Comparison of ENCODE assay signal across 8 cellular contexts in genomic region chr11:48081151-48082010, GRCh38.
DNase-seq lines count a peak whose midpoint lies in the region; ATAC-seq and TF ChIP-seq lines count a peak whose summit lies in the region.

No MANE protein-coding gene starts in this region.

- H3K4me3 ChIP-seq in BLaER1 treated with 17β-estradiol and CSF1 and Interleukin-3, amounts not matched to agents 10 nM and 100 nM = peak overlapping the region in 5 of 10 experiments; percentile 8 to 35 (median 27); a peak in 6 of 20 replicates
- H3K4me3 ChIP-seq in Panc1 (ENCODE audit: low read depth in 2 of 2, low read length in 2 of 2) (no peak overlapping the region), mesodermal cell (ENCODE audit: extremely low read depth, insufficient read depth, low read length, poor library complexity, severe bottlenecking) (no peak overlapping the region), upper lobe of right lung (no peak overlapping the region), BE2C (ENCODE audit: low read depth, low read length) (no peak overlapping the region)

- 78 to 82% methylated on average over 17 to 19 of the region's 19 CpGs for WGBS in mesodermal cell (ENCODE audit: insufficient coverage in 2 of 2), 2 experiments

- no peaks in the 10 kb centered on the region for H3K27me3 ChIP-seq in BLaER1 treated with 17β-estradiol and CSF1 and Interleukin-3, amounts not matched to agents 10 nM and 100 nM
- H3K27me3 ChIP-seq in Panc1 (ENCODE audit: control insufficient read depth, insufficient read depth, low read length) = no peaks in the 10 kb centered on the region
- no peaks in the 10 kb centered on the region for H3K27me3 ChIP-seq in upper lobe of right lung
- no peaks in the 10 kb centered on the region for H3K27me3 ChIP-seq in BE2C

- peaks cover 0 to 100% (median 43%) of the 10 kb centered on the region in 11 experiments; a peak in 16 of 22 replicates for H4K20me1 ChIP-seq in BLaER1 treated with 17β-estradiol and CSF1 and Interleukin-3, amounts not matched to agents 10 nM and 100 nM

- no peak for DNase-seq in Panc1 (ENCODE audit: low read depth, low spot score)
- no peak for DNase-seq in upper lobe of right lung
- DNase-seq in BE2C = no peak
- DNase-seq in NCI-H146 (lab: John Stamatoyannopoulos, UW) = no peak

- BruUV-seq in Panc1 (replicated peaks; lab: Mats Ljungman, UMichigan) = no TSS peak

- H3K36me3 ChIP-seq in BLaER1 treated with 17β-estradiol and CSF1 and Interleukin-3, amounts not matched to agents 10 nM and 100 nM = peaks cover 0 to 76% (median 13%) of the 10 kb centered on the region in 11 experiments; a peak in 12 of 22 replicates
- no peaks in the 10 kb centered on the region for H3K36me3 ChIP-seq in Panc1 (ENCODE audit: control insufficient read depth, insufficient read depth, low read length)
- no peaks in the 10 kb centered on the region for H3K36me3 ChIP-seq in mesodermal cell (ENCODE audit: control insufficient read depth, insufficient read depth, low read length)
- no peaks in the 10 kb centered on the region for H3K36me3 ChIP-seq in upper lobe of right lung
- no peaks in the 10 kb centered on the region for H3K36me3 ChIP-seq in BE2C

- in situ Hi-C loops in Panc1 (cut with HindIII; ENCODE audit: low pct_unique_long_range_greater_than_20kb, low sequenced_read_pairs) = no loop called here

- H3K4me1 ChIP-seq in BLaER1 treated with 17β-estradiol and CSF1 and Interleukin-3, amounts not matched to agents 10 nM and 100 nM = peaks cover 19 to 91% (median 28%) of the 10 kb centered on the region in 10 experiments
- H3K4me1 ChIP-seq in Panc1 (ENCODE audit: control insufficient read depth, insufficient read depth, low read length) = peaks cover 10% of the 10 kb centered on the region
- H3K4me1 ChIP-seq in mesodermal cell (ENCODE audit: control insufficient read depth, insufficient read depth, low read length, poor library complexity, severe bottlenecking) = no peaks in the 10 kb centered on the region
- peaks cover 9% of the 10 kb centered on the region for H3K4me1 ChIP-seq in upper lobe of right lung
- H3K4me1 ChIP-seq in BE2C = no peaks in the 10 kb centered on the region

- H3K27ac ChIP-seq in BLaER1 treated with 17β-estradiol and CSF1 and Interleukin-3, amounts not matched to agents 10 nM and 100 nM = peak overlapping the region in 10 of 11 experiments; percentile 24 to 75 (median 52); a peak in 16 of 22 replicates
- H3K27ac ChIP-seq in Panc1 (ENCODE audit: low read length) = no peak overlapping the region
- H3K27ac ChIP-seq in cingulate gyrus (ENCODE audit: low read depth, low read length) = peak overlapping the region; percentile 72
- H3K27ac ChIP-seq in mesodermal cell (ENCODE audit: low read depth, low read length, severe bottlenecking) = peak overlapping the region; percentile 48
- no peak overlapping the region for H3K27ac ChIP-seq in upper lobe of right lung

- H3K4me2 ChIP-seq in BLaER1 treated with 17β-estradiol and CSF1 and Interleukin-3, amounts not matched to agents 10 nM and 100 nM = peak overlapping the region; percentile 57 to 91 (median 78)

- TF ChIP-seq CTCF in Panc1 (IDR thresholded peaks at IDR 0.05) (no peak), upper lobe of right lung (IDR thresholded peaks at IDR 0.05) (no peak), BE2C (IDR thresholded peaks at IDR 0.05; ENCODE audit: low read depth, low read length) (no peak)

- peaks cover 0 to 16% (median 11%) of the 10 kb centered on the region in 11 experiments; a peak in 17 of 22 replicates for H3K9me3 ChIP-seq in BLaER1 treated with 17β-estradiol and CSF1 and Interleukin-3, amounts not matched to agents 10 nM and 100 nM (replicated peaks in 1 of 11)
- H3K9me3 ChIP-seq in Panc1 (ENCODE audit: control insufficient read depth, insufficient read depth, low read depth, low read length) (no peaks in the 10 kb centered on the region), mesodermal cell (ENCODE audit: control insufficient read depth, low read length) (no peaks in the 10 kb centered on the region), upper lobe of right lung (no peaks in the 10 kb centered on the region), BE2C (no peaks in the 10 kb centered on the region)

- POLR2A ChIA-PET in Panc1 (lab: Charles Lee) = no interaction called here

- ATAC-seq in Panc1 = peak; percentile 64
- peak; percentile 76 for ATAC-seq in upper lobe of right lung
- ATAC-seq in GM18502 (IDR thresholded peaks at IDR 0.05; ENCODE audit: poor library complexity, unreplicated experiment) = no peak

- intact Hi-C loops in Panc1 (cut with micrococcal nuclease; ENCODE audit: unreplicated experiment) = no loop called here
- intact Hi-C loops in upper lobe of right lung (cut with DNase I) = no loop called here

- CTCF ChIA-PET in Panc1 (lab: Charles Lee) = interaction anchor here (0.6 kb wide), 1 partner anchor 102 kb away, joined by 9 read pairs; no protein-coding TSS in a partner anchor

- H3K9ac ChIP-seq in BLaER1 treated with 17β-estradiol and CSF1 and Interleukin-3, amounts not matched to agents 10 nM and 100 nM = peak overlapping the region in 7 of 11 experiments; percentile 20 to 68 (median 36); a peak in 11 of 22 replicates

Comparison
In these comparisons a context has a peak if more than half of its experiments do, and no peak if none do; other contexts are left out.
1. H3K27ac ChIP-seq: peak in BLaER1 treated with 17β-estradiol and CSF1 and Interleukin-3, amounts not matched to agents 10 nM and 100 nM (10 of 11), cingulate gyrus (single experiment) and mesodermal cell (single experiment); none in Panc1 (single experiment) and upper lobe of right lung (single experiment).